Comparison of ENCODE assay signal across 8 cellular contexts in the genomic region with DNA sequence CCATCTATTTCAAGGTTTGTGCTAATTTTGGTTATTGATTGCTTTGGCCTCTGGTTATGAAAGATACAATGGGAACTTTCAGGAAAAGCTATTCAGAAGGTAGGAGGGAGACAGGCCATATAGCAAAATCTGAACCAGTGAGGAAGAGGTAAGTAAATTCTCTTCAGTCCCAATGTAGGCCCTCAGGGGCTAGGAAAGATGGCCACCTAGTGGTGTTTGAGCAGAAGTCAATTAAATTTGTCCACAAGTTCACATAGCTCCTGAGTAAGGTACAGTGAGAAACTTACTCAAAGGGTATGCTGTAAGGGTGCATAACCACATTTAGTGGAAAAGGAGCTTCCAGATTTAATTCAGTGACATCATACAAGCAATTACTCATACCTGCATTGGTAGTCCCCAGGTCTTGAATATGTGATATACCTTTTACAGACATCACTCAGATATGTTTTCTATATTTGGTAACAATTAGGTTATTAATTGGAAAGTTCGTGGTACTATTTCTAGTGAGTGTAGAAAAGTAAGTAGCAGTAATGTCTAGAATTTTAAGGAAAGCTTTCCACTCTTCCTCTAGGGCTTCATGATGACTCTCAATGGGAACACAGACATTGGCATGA.
A peak's percentile ranks its signal among the peaks of the same experiment; 100 is the strongest.
DNase-seq lines count a peak whose midpoint lies in the region; ATAC-seq and TF ChIP-seq lines count a peak whose summit lies in the region.

No MANE protein-coding gene starts in this region.

- TF ChIP-seq CTCF in AG09319 (IDR thresholded peaks at IDR 0.05; ENCODE audit: low read depth, low read length) (peak; percentile 72), GM13976 (IDR thresholded peaks at IDR 0.05; ENCODE audit: borderline replicate concordance, control extremely low read depth, extremely low read depth, insufficient read depth, missing control alignments) (peak; percentile 59)

- DNase-seq in AG09319 (ENCODE audit: extremely low read depth, low read depth) (peak; percentile 57), GM13976 (ENCODE audit: low spot score) (peak; percentile 55), NAMALWA (ENCODE audit: low spot score) (peak; percentile 90), SHP77 (lab: John Stamatoyannopoulos, UW) (peak; percentile 56), ecto neural progenitor cell (ENCODE audit: low spot score) (peak; percentile 61), medulla oblongata (ENCODE audit: extremely low spot score) (peak; percentile 83), GOT3 (lab: John Stamatoyannopoulos, UW) (no peak)

- ATAC-seq in HG02642 (IDR thresholded peaks at IDR 0.05; ENCODE audit: poor library complexity, unreplicated experiment), result peak; percentile 90

- in situ Hi-C loops in GM13976 (cut with MboI; ENCODE audit: low sequenced_read_pairs, unreplicated experiment), result no loop called here
